2 cellular contexts compared by ENCODE assay signal in the genomic region with DNA sequence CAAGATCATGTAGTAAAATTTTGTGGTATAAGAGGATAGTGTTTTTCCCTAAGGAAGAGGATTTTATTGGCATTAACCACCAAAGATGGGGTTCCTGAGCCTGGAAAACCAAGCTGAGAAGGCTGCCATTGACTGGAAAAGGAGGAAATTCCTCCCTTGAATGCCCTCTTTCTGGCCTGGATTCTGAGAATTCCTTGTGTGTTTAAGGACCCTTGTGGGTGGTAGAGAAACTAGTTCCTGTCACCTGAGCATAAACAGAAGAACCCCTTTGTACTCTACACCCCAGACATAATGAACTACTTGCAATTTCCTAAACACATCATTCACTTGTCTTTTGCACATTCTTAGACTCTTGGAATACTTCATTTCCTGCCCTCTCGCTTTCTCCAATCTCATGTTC.
TF ChIP-seq lines count a peak whose summit lies in the region.

No MANE protein-coding gene starts in this region.

TF ChIP-seq in WTC11, 78 proteins besides CTCF, POLR2A, EP300 and RAD21 (continued from another document):
- TF ChIP-seq, protein P1, sequence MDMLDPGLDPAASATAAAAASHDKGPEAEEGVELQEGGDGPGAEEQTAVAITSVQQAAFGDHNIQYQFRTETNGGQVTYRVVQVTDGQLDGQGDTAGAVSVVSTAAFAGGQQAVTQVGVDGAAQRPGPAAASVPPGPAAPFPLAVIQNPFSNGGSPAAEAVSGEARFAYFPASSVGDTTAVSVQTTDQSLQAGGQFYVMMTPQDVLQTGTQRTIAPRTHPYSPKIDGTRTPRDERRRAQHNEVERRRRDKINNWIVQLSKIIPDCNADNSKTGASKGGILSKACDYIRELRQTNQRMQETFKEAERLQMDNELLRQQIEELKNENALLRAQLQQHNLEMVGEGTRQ (CRISPR knock-in tag; IDR thresholded peaks at IDR 0.05), result no peak
- no peak for TF ChIP-seq ZNF219 (CRISPR knock-in tag; IDR thresholded peaks at IDR 0.05; ENCODE audit: borderline replicate concordance)
- TF ChIP-seq FOXJ3 (CRISPR knock-in tag; IDR thresholded peaks at IDR 0.05; ENCODE audit: borderline replicate concordance), result no peak
- TF ChIP-seq, protein P2, sequence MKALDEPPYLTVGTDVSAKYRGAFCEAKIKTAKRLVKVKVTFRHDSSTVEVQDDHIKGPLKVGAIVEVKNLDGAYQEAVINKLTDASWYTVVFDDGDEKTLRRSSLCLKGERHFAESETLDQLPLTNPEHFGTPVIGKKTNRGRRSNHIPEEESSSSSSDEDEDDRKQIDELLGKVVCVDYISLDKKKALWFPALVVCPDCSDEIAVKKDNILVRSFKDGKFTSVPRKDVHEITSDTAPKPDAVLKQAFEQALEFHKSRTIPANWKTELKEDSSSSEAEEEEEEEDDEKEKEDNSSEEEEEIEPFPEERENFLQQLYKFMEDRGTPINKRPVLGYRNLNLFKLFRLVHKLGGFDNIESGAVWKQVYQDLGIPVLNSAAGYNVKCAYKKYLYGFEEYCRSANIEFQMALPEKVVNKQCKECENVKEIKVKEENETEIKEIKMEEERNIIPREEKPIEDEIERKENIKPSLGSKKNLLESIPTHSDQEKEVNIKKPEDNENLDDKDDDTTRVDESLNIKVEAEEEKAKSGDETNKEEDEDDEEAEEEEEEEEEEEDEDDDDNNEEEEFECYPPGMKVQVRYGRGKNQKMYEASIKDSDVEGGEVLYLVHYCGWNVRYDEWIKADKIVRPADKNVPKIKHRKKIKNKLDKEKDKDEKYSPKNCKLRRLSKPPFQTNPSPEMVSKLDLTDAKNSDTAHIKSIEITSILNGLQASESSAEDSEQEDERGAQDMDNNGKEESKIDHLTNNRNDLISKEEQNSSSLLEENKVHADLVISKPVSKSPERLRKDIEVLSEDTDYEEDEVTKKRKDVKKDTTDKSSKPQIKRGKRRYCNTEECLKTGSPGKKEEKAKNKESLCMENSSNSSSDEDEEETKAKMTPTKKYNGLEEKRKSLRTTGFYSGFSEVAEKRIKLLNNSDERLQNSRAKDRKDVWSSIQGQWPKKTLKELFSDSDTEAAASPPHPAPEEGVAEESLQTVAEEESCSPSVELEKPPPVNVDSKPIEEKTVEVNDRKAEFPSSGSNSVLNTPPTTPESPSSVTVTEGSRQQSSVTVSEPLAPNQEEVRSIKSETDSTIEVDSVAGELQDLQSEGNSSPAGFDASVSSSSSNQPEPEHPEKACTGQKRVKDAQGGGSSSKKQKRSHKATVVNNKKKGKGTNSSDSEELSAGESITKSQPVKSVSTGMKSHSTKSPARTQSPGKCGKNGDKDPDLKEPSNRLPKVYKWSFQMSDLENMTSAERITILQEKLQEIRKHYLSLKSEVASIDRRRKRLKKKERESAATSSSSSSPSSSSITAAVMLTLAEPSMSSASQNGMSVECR (CRISPR knock-in tag; IDR thresholded peaks at IDR 0.05; ENCODE audit: borderline replicate concordance), result no peak
- no peak for TF ChIP-seq SMAD4 (CRISPR knock-in tag; IDR thresholded peaks at IDR 0.05)
- TF ChIP-seq ELF4 (CRISPR knock-in tag; IDR thresholded peaks at IDR 0.05; ENCODE audit: low read depth), result no peak
- TF ChIP-seq, protein P3, sequence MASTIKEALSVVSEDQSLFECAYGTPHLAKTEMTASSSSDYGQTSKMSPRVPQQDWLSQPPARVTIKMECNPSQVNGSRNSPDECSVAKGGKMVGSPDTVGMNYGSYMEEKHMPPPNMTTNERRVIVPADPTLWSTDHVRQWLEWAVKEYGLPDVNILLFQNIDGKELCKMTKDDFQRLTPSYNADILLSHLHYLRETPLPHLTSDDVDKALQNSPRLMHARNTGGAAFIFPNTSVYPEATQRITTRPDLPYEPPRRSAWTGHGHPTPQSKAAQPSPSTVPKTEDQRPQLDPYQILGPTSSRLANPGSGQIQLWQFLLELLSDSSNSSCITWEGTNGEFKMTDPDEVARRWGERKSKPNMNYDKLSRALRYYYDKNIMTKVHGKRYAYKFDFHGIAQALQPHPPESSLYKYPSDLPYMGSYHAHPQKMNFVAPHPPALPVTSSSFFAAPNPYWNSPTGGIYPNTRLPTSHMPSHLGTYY (CRISPR knock-in tag; IDR thresholded peaks at IDR 0.05), result no peak
- no peak for TF ChIP-seq ZNF232 (CRISPR knock-in tag; IDR thresholded peaks at IDR 0.05)
- TF ChIP-seq SMAD3 (CRISPR knock-in tag; IDR thresholded peaks at IDR 0.05; ENCODE audit: borderline replicate concordance), result no peak
- TF ChIP-seq GTF2I (CRISPR knock-in tag; conservative IDR thresholded peaks at IDR 0.05), result no peak
- no peak for TF ChIP-seq NR3C1 (CRISPR knock-in tag; conservative IDR thresholded peaks at IDR 0.05; ENCODE audit: low read depth)
- TF ChIP-seq, protein P4, sequence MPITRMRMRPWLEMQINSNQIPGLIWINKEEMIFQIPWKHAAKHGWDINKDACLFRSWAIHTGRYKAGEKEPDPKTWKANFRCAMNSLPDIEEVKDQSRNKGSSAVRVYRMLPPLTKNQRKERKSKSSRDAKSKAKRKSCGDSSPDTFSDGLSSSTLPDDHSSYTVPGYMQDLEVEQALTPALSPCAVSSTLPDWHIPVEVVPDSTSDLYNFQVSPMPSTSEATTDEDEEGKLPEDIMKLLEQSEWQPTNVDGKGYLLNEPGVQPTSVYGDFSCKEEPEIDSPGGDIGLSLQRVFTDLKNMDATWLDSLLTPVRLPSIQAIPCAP (CRISPR knock-in tag; IDR thresholded peaks at IDR 0.05), result no peak
- no peak for TF ChIP-seq JAZF1 (CRISPR knock-in tag; IDR thresholded peaks at IDR 0.05)
- TF ChIP-seq, protein P5, sequence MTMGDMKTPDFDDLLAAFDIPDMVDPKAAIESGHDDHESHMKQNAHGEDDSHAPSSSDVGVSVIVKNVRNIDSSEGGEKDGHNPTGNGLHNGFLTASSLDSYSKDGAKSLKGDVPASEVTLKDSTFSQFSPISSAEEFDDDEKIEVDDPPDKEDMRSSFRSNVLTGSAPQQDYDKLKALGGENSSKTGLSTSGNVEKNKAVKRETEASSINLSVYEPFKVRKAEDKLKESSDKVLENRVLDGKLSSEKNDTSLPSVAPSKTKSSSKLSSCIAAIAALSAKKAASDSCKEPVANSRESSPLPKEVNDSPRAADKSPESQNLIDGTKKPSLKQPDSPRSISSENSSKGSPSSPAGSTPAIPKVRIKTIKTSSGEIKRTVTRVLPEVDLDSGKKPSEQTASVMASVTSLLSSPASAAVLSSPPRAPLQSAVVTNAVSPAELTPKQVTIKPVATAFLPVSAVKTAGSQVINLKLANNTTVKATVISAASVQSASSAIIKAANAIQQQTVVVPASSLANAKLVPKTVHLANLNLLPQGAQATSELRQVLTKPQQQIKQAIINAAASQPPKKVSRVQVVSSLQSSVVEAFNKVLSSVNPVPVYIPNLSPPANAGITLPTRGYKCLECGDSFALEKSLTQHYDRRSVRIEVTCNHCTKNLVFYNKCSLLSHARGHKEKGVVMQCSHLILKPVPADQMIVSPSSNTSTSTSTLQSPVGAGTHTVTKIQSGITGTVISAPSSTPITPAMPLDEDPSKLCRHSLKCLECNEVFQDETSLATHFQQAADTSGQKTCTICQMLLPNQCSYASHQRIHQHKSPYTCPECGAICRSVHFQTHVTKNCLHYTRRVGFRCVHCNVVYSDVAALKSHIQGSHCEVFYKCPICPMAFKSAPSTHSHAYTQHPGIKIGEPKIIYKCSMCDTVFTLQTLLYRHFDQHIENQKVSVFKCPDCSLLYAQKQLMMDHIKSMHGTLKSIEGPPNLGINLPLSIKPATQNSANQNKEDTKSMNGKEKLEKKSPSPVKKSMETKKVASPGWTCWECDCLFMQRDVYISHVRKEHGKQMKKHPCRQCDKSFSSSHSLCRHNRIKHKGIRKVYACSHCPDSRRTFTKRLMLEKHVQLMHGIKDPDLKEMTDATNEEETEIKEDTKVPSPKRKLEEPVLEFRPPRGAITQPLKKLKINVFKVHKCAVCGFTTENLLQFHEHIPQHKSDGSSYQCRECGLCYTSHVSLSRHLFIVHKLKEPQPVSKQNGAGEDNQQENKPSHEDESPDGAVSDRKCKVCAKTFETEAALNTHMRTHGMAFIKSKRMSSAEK (CRISPR knock-in tag; IDR thresholded peaks at IDR 0.05; ENCODE audit: borderline replicate concordance), result no peak

TF ChIP-seq in neural cell, 6 proteins besides CTCF, POLR2A, EP300 and RAD21 (continued from another document):
- TF ChIP-seq, protein P6, sequence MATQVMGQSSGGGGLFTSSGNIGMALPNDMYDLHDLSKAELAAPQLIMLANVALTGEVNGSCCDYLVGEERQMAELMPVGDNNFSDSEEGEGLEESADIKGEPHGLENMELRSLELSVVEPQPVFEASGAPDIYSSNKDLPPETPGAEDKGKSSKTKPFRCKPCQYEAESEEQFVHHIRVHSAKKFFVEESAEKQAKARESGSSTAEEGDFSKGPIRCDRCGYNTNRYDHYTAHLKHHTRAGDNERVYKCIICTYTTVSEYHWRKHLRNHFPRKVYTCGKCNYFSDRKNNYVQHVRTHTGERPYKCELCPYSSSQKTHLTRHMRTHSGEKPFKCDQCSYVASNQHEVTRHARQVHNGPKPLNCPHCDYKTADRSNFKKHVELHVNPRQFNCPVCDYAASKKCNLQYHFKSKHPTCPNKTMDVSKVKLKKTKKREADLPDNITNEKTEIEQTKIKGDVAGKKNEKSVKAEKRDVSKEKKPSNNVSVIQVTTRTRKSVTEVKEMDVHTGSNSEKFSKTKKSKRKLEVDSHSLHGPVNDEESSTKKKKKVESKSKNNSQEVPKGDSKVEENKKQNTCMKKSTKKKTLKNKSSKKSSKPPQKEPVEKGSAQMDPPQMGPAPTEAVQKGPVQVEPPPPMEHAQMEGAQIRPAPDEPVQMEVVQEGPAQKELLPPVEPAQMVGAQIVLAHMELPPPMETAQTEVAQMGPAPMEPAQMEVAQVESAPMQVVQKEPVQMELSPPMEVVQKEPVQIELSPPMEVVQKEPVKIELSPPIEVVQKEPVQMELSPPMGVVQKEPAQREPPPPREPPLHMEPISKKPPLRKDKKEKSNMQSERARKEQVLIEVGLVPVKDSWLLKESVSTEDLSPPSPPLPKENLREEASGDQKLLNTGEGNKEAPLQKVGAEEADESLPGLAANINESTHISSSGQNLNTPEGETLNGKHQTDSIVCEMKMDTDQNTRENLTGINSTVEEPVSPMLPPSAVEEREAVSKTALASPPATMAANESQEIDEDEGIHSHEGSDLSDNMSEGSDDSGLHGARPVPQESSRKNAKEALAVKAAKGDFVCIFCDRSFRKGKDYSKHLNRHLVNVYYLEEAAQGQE (IDR thresholded peaks at IDR 0.05; ENCODE audit: borderline replicate concordance), result no peak
